8 cellular contexts compared by ENCODE assay signal in genomic region chr13:113562085-113562749, GRCh38. TPM values are rescaled to one million over a fixed set of nuclear protein-coding genes. Genes with fewer than 3 reads are reported as not detected.
A peak's percentile ranks its signal among the peaks of the same experiment; 100 is the strongest.
DNase-seq lines count a peak whose midpoint lies in the region; ATAC-seq and TF ChIP-seq lines count a peak whose summit lies in the region.

No MANE protein-coding gene starts in this region.

- ATAC-seq in psoas muscle (peak; percentile 56 to 78 (median 58)), HG03039 (IDR thresholded peaks at IDR 0.05; ENCODE audit: unreplicated experiment) (no peak)

- no peaks in the 10 kb centered on the region for H3K36me3 ChIP-seq in GM06990 (ENCODE audit: control insufficient read depth, insufficient read depth, low read length)
- H3K36me3 ChIP-seq in right atrium auricular region = no peaks in the 10 kb centered on the region
- no peaks in the 10 kb centered on the region for H3K36me3 ChIP-seq in psoas muscle (ENCODE audit: insufficient read depth in 1 of 2, low read depth in 1 of 2)

- H3K27me3 ChIP-seq in GM06990 (replicated peaks; ENCODE audit: control insufficient read depth, insufficient read depth, low read length) = no peaks in the 10 kb centered on the region; the same call in 1 of the 2 replicates
- no peaks in the 10 kb centered on the region for H3K27me3 ChIP-seq in right atrium auricular region
- H3K27me3 ChIP-seq in psoas muscle (ENCODE audit: insufficient read depth in 3 of 3, low read length in 2 of 3) = peaks cover 0 to 14% (median 1%) of the 10 kb centered on the region in 3 donors

- DNase-seq in GM06990 (ENCODE audit: extremely low read depth, insufficient read length) = no peak
- DNase-seq in KG1 (lab: John Stamatoyannopoulos, UW) = peak; percentile 4
- peak; percentile 64 for DNase-seq in RPMI8226
- peak in 40 of 56 donors; percentile 28 to 76 (median 52) for DNase-seq in amygdala (lab: John Stamatoyannopoulos, UW)
- DNase-seq in right atrium auricular region (ENCODE audit: low spot score) = peak; percentile 62
- DNase-seq in psoas muscle = peak; percentile 51 to 73
- no peak for DNase-seq in cortex of kidney (lab: John Stamatoyannopoulos, UW)

- no peak overlapping the region for H3K27ac ChIP-seq in right atrium auricular region
- no peak overlapping the region for H3K27ac ChIP-seq in psoas muscle

- no peaks in the 10 kb centered on the region for H3K9me3 ChIP-seq in right atrium auricular region
- no peaks in the 10 kb centered on the region for H3K9me3 ChIP-seq in psoas muscle

- TF ChIP-seq CTCF in GM06990 (IDR thresholded peaks at IDR 0.05; ENCODE audit: insufficient read depth, low read length, poor library complexity, severe bottlenecking) (peak; percentile 84), right atrium auricular region (IDR thresholded peaks at IDR 0.05) (peak; percentile 56 to 84), psoas muscle (IDR thresholded peaks at IDR 0.05) (peak; percentile 57)

- WGBS in psoas muscle, 3 donors = 14 to 19% (median 15%) methylated on average over 14 of the region's 14 CpGs

- H3K4me1 ChIP-seq in right atrium auricular region (no peaks in the 10 kb centered on the region), psoas muscle (no peaks in the 10 kb centered on the region)

- H3K4me3 ChIP-seq in GM06990 (replicated peaks; ENCODE audit: low read depth, low read length) = no peak overlapping the region
- no peak overlapping the region for H3K4me3 ChIP-seq in right atrium auricular region
- H3K4me3 ChIP-seq in psoas muscle = no peak overlapping the region

- intact Hi-C loops in psoas muscle (cut with DNase I) = no loop called here

RNA-seq across cellular contexts. Expression of gene TFDP1, which starts 22.3 kb away (rescaled TPM):
- 10 to 100 TPM; 34.4 to 40.4 TPM for total RNA-seq in right atrium auricular region
- 10 to 100 TPM; 27.3 to 37.2 (median 31.6) TPM for total RNA-seq in psoas muscle
- polyA plus RNA-seq in psoas muscle = 10 to 100 TPM; 18.8 to 40.2 (median 31.4) TPM

Comparison
In these comparisons a context has a peak if more than half of its experiments do, and no peak if none do; other contexts are left out.
1. DNase-seq: peak in KG1 (single experiment), RPMI8226 (single experiment), amygdala (40 of 56), right atrium auricular region (single experiment) and psoas muscle (2 of 2); none in GM06990 (single experiment) and cortex of kidney (single experiment).
2. Peak in every context shown above with its lines, with median percentiles within 50 percentile points of each other: CTCF ChIP-seq.